ENCODE assay signal across 13 cellular contexts in the genomic region with DNA sequence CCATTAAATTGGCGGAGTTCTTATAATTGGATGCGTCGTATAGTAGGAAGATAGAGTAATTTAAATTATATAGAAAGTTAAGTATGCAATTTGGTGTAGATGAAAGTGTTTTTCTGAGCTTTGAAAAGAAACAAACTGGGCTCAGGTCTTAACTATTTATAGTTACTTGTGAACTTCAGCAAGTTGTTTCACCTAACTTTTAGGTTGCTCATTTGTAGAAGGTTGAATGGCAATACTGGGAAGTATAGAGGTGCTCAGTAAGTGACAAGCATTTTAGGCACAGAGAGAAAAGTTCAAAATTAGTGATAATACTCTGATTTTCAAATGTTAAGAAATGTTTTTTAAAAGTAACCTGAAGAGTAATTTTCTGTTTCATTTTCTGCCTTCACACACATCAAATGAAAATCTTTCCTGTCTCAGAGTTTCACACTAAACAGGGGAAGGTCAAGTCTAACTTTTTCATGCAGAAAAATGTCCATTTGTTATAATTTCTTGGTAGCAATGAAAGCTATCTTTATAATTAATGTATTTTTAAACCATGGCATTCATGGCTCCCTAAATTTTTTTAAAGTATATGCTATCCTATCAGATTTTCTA.
DNase-seq lines count a peak whose midpoint lies in the region; ATAC-seq, FAIRE-seq and TF ChIP-seq lines count a peak whose summit lies in the region.
"Had no signal": no experiment of that assay in that cellular context is flagged by ENCODE, and none has a peak within 500 bp of the region (broad histone marks: within the 10 kb centered on the region; RNA-seq: fewer than 3 reads in every experiment).

No MANE protein-coding gene starts in this region.

- H3K4me1 ChIP-seq in ovary (ENCODE audit: insufficient read depth), result no peaks in the 10 kb centered on the region
- no peaks in the 10 kb centered on the region for H3K4me1 ChIP-seq in CD4-positive, alpha-beta memory T cell (ENCODE audit: insufficient read depth, low read length)
- H3K4me1 ChIP-seq: left lung had no signal

- intact Hi-C loops in ovary (cut with DNase I), result no loop called here
- intact Hi-C loops in CD4-positive, alpha-beta memory T cell (cut with micrococcal nuclease), result no loop called here

- POLR2A ChIA-PET in CD4-positive, alpha-beta memory T cell (lab: Charles Lee; ENCODE audit: partially characterized antibody), result no interaction called here

- H3K27ac ChIP-seq in ovary, result no peak overlapping the region
- H3K27ac ChIP-seq in CD4-positive, alpha-beta memory T cell (ENCODE audit: low read depth, low read length), result no peak overlapping the region
- H3K27ac ChIP-seq: left lung had no signal

- TF ChIP-seq POLR2A in GM12891 (IDR thresholded peaks at IDR 0.05; ENCODE audit: low read depth, low read length) (no peak), ovary (IDR thresholded peaks at IDR 0.05) (no peak)

- DNase-seq in GM12891 (ENCODE audit: insufficient read length, low spot score) (no peak), ovary (no peak), NCI-H2227 treated with DMSO at 0.1 percent for 48 hours (lab: John Stamatoyannopoulos, UW) (no peak)
- no peak for DNase-seq in activated effector memory CD4-positive, alpha-beta T cell treated with Interleukin-2 at 50 U/mL for 16 hours
- DNase-seq in CD4-positive, alpha-beta memory T cell, result no peak
- DNase-seq: left lung; NCI-H187; occipital lobe; stimulated activated CD4-positive, alpha-beta T cell treated with anti-CD3 and anti-CD28 coated beads, Interleukin-1b, Interleukin-23, amount 100 ng/mL, for 48 hours had no signal

- H3K4me1 Mint-ChIP-seq in CD4-positive, alpha-beta memory T cell, result peaks cover 0 to 3% (median 0%) of the 10 kb centered on the region in 4 donors

- H3K27ac Mint-ChIP-seq in CD4-positive, alpha-beta memory T cell, result peak overlapping the region in 1 of 7 donors; percentile 42

- ATAC-seq in GM19035 (IDR thresholded peaks at IDR 0.05; ENCODE audit: unreplicated experiment) (peak; percentile 77), HG02623 (IDR thresholded peaks at IDR 0.05; ENCODE audit: unreplicated experiment) (peak; percentile 66), HG03439 (IDR thresholded peaks at IDR 0.05; ENCODE audit: unreplicated experiment) (peak; percentile 58)
- ATAC-seq: left lung, Panc1 had no signal

- peaks cover 21 to 35% of the 10 kb centered on the region in 2 donors for H3K36me3 Mint-ChIP-seq in CD4-positive, alpha-beta memory T cell

- WGBS in ovary, 3 donors, result 96 to 99% (median 97%) methylated on average over 3 of the region's 3 CpGs

- no peak for TF ChIP-seq EP300 in ovary (IDR thresholded peaks at IDR 0.05)

- H3K27me3 Mint-ChIP-seq in CD4-positive, alpha-beta memory T cell, result no peaks in the 10 kb centered on the region

- no peaks in the 10 kb centered on the region for H3K36me3 ChIP-seq in ovary
- peaks cover 3% of the 10 kb centered on the region for H3K36me3 ChIP-seq in CD4-positive, alpha-beta memory T cell (ENCODE audit: insufficient read depth, low read length)
- H3K36me3 ChIP-seq: left lung had no signal

- H3K27me3 ChIP-seq in ovary, result no peaks in the 10 kb centered on the region
- H3K27me3 ChIP-seq in CD4-positive, alpha-beta memory T cell (ENCODE audit: insufficient read depth, low read length), result no peaks in the 10 kb centered on the region
- H3K27me3 ChIP-seq: left lung had no signal

- H3K4me3 ChIP-seq in ovary, result no peak overlapping the region
- H3K4me3 ChIP-seq in CD4-positive, alpha-beta memory T cell (ENCODE audit: low read length in 2 of 2), result no peak overlapping the region
- H3K4me3 ChIP-seq: left lung had no signal

- H3K4me3 Mint-ChIP-seq in CD4-positive, alpha-beta memory T cell, result no peak overlapping the region

- no peaks in the 10 kb centered on the region for H3K9me3 Mint-ChIP-seq in CD4-positive, alpha-beta memory T cell

- peak; percentile 38 for FAIRE-seq in GM12891 (lab: Jason Lieb, UNC)

- CTCF ChIA-PET in CD4-positive, alpha-beta memory T cell (lab: Charles Lee; ENCODE audit: partially characterized antibody), result no interaction called here

- TF ChIP-seq CTCF in ovary (IDR thresholded peaks at IDR 0.05), result no peak

- no peaks in the 10 kb centered on the region for H3K9me3 ChIP-seq in ovary
- H3K9me3 ChIP-seq in CD4-positive, alpha-beta memory T cell (ENCODE audit: control insufficient read depth in 1 of 2, low read length in 2 of 2), result no peaks in the 10 kb centered on the region
- H3K9me3 ChIP-seq: left lung had no signal

TF ChIP-seq in GM12891, 5 proteins besides CTCF, POLR2A, EP300 and RAD21:
- no peak for TF ChIP-seq POLR2AphosphoS5 (IDR thresholded peaks at IDR 0.05; ENCODE audit: low read depth, low read length)
- TF ChIP-seq POU2F2 (IDR thresholded peaks at IDR 0.05; ENCODE audit: low read depth, low read length), result no peak
- no peak for TF ChIP-seq PAX5 (IDR thresholded peaks at IDR 0.05; ENCODE audit: insufficient read depth, low read length, severe bottlenecking)
- TF ChIP-seq SPI1 (IDR thresholded peaks at IDR 0.05; ENCODE audit: low read depth, low read length), result no peak
- TF ChIP-seq TAF1 (IDR thresholded peaks at IDR 0.05; ENCODE audit: low read depth, low read length), result no peak
TF ChIP-seq in GM12891: peak in this region for 0.
